In the genomic region with DNA sequence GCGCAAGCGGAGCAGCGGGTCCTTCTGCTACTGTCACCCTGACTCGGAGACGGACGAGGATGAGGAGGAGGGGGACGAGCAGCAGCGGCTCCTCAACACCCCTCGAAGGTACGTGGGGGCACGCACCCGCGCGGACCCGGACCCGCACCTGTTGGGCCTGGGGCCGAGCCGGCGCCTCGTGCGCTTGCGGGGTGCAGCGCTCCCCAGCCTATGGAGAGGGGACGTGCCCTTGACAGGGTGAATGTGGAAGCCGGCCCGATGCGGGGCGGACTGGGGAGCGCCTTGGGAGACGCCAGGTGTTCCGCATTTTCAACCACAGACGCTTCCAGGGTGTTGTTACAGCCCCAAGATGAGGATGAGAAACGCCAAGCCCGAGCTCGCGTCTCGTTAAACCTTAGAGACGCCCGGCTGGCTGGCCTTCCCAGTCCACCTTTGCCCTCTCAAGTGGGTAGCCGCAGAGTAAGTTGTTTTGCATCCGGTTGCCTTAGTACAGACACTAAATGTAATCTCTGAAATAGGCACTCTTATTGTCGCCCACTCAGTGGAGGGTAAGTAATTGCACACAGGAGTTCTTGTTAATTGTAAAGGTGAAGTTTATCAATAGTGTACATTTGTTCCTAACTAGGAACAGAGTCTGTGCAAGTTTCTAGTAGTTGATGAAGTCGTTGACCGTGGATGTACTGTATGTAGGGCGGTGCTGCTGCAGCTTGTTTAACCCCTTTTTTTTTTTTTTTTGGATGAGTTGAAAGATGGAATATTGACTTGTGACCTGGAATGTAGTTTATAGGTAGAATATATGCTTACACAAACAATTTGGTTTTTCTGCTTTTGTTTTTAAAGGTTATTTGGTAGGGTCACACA, we compare ENCODE assay signal across 8 cellular contexts. TPM values are rescaled to one million over a fixed set of nuclear protein-coding genes. Genes with fewer than 3 reads are reported as not detected.
DNase-seq lines count a peak whose midpoint lies in the region; ATAC-seq and TF ChIP-seq lines count a peak whose summit lies in the region.

No MANE protein-coding gene starts in this region.

- H2AFZ ChIP-seq in HCT116 (ENCODE audit: low read depth, low read length, poor library complexity, severe bottlenecking) (no peak overlapping the region), MM.1S (ENCODE audit: low read length) (peak overlapping the region; percentile 95)

- no peak for TF ChIP-seq CTCF in HCT116 (IDR thresholded peaks at IDR 0.05 in 2 of 3, conservative IDR thresholded peaks at IDR 0.05 in 1 of 3; ENCODE audit: borderline replicate concordance in 1 of 3, insufficient read depth in 1 of 3, low read depth in 2 of 3, low read length in 2 of 3)
- TF ChIP-seq CTCF in MM.1S (IDR thresholded peaks at IDR 0.05; ENCODE audit: low read length) = no peak

- H4K20me1 ChIP-seq in HCT116 (ENCODE audit: insufficient read depth) = no peaks in the 10 kb centered on the region
- no peaks in the 10 kb centered on the region for H4K20me1 ChIP-seq in MM.1S (ENCODE audit: insufficient read depth, low read length)

- H3K9me2 ChIP-seq in HCT116 (ENCODE audit: insufficient read depth) (no peaks in the 10 kb centered on the region), MM.1S (replicated peaks; ENCODE audit: insufficient read depth, low read length) (no peaks in the 10 kb centered on the region)

- no peak for TF ChIP-seq RAD21 in HCT116 (IDR thresholded peaks at IDR 0.05; ENCODE audit: low read depth)

- H3K4me3 ChIP-seq in GM08714 (ENCODE audit: low read length) (peak overlapping the region; percentile 95), HCT116 (replicated peaks in 1 of 2; ENCODE audit: low read depth in 1 of 2, low read length in 2 of 2) (peak overlapping the region; percentile 80 to 86), MM.1S (ENCODE audit: low read length) (peak overlapping the region; percentile 93)

- RAD21 ChIA-PET in HCT116 (lab: Charles Lee; ENCODE audit: low non-redundant PET in 1 of 2, low total read pairs in 2 of 2, uncharacterized antibody in 2 of 2, unreplicated experiment in 2 of 2) = no interaction called here

- CTCF ChIA-PET in HCT116 (lab: Charles Lee) = interaction anchor here (1.0 kb wide), 1 partner anchor 106 kb away, joined by 4 read pairs; no protein-coding TSS in a partner anchor

- H3K9ac ChIP-seq in HCT116 (ENCODE audit: low read length) (peak overlapping the region; percentile 64), MM.1S (ENCODE audit: low read length) (peak overlapping the region; percentile 72)

- no peak for DNase-seq in HCT116 (ENCODE audit: low read depth, low spot score)
- peak; percentile 41 for DNase-seq in MM.1S
- DNase-seq in activated CD4-positive, alpha-beta T cell treated with anti-CD3 and anti-CD28 coated beads for 4 hours = peak; percentile 17 to 33
- peak; percentile 60 for DNase-seq in ecto neural progenitor cell (ENCODE audit: low spot score)
- DNase-seq in medulla oblongata (ENCODE audit: extremely low spot score) = peak; percentile 13
- DNase-seq in stimulated activated CD8-positive, alpha-beta memory T cell treated with anti-CD3 and anti-CD28 coated beads, Interleukin-2, amount 100 ng/mL, for 1 hour (ENCODE audit: low read depth in 2 of 2) = peak; percentile 5 to 10
- no peak for DNase-seq in NCI-H1694 (lab: John Stamatoyannopoulos, UW)

- ATAC-seq in HCT116 = peak; percentile 18

- H3K27me3 ChIP-seq in HCT116 (ENCODE audit: insufficient read depth, low read length) (no peaks in the 10 kb centered on the region), MM.1S (replicated peaks; ENCODE audit: insufficient read depth, low read length) (no peaks in the 10 kb centered on the region)

- no peak for TF ChIP-seq POLR2A in HCT116 (IDR thresholded peaks at IDR 0.05; ENCODE audit: borderline replicate concordance, extremely low read depth, insufficient read depth, insufficient read length)

- no peaks in the 10 kb centered on the region for H3K9me3 ChIP-seq in HCT116 (ENCODE audit: control insufficient read depth in 1 of 2, insufficient read depth in 1 of 2, low read depth in 1 of 2, low read length in 2 of 2)
- no peaks in the 10 kb centered on the region for H3K9me3 ChIP-seq in MM.1S (replicated peaks; ENCODE audit: insufficient read depth, low read length)

- H3K27ac ChIP-seq in HCT116 (ENCODE audit: low read depth, low read length) (peak overlapping the region; percentile 73), MM.1S (ENCODE audit: low read length) (peak overlapping the region; percentile 21; the same call in 1 of the 2 replicates)

- H3F3A ChIP-seq in MM.1S (ENCODE audit: insufficient read depth, low read length) = peaks cover 5% of the 10 kb centered on the region

- POLR2A ChIA-PET in HCT116 (lab: Charles Lee) = no interaction called here

- peak overlapping the region; percentile 78 for H3K4me2 ChIP-seq in HCT116 (ENCODE audit: low read length)
- H3K4me2 ChIP-seq in MM.1S (ENCODE audit: low read depth, low read length) = peak overlapping the region; percentile 80

- H3K79me2 ChIP-seq in HCT116 (ENCODE audit: insufficient read depth, low read length) = peaks cover 49% of the 10 kb centered on the region
- peaks cover 57% of the 10 kb centered on the region for H3K79me2 ChIP-seq in MM.1S (ENCODE audit: low read length)

- intact Hi-C loops in HCT116 (cut with micrococcal nuclease) = no loop called here

- H3K36me3 ChIP-seq in HCT116 (ENCODE audit: control insufficient read depth in 1 of 2, insufficient read depth in 2 of 2, low read length in 2 of 2) = peaks cover 0 to 3% of the 10 kb centered on the region in 2 experiments; a peak in 1 of 4 replicates
- H3K36me3 ChIP-seq in MM.1S (replicated peaks; ENCODE audit: insufficient read depth, low read length) = 0 out of 2 replicates have a peak, but pooled peaks cover 5% of the 10 kb centered on the region

- BruUV-seq in HCT116 (replicated peaks; lab: Mats Ljungman, UMichigan) = no TSS peak

- H3K4me1 ChIP-seq in HCT116 (ENCODE audit: control insufficient read depth in 1 of 2, insufficient read depth in 2 of 2, low read length in 2 of 2) (peaks cover 10 to 16% of the 10 kb centered on the region in 2 experiments; a peak in 3 of 4 replicates), MM.1S (ENCODE audit: low read length) (peaks cover 4% of the 10 kb centered on the region; the same call in 1 of the 2 replicates)

TF ChIP-seq in HCT116, 20 proteins besides CTCF, POLR2A, EP300 and RAD21 (continues in another document):
- TF ChIP-seq SP1 (IDR thresholded peaks at IDR 0.05; ENCODE audit: low read depth) (no peak), EGR1 (IDR thresholded peaks at IDR 0.05; ENCODE audit: low read depth) (no peak), EZH2 (IDR thresholded peaks at IDR 0.05) (no peak), EZH2phosphoT487 (IDR thresholded peaks at IDR 0.05; ENCODE audit: borderline replicate concordance) (no peak), TCF7L2 (IDR thresholded peaks at IDR 0.05; ENCODE audit: borderline replicate concordance, extremely low read depth, insufficient read depth, insufficient read length) (no peak), CEBPB (IDR thresholded peaks at IDR 0.05; ENCODE audit: low read depth) (no peak), SIN3A (IDR thresholded peaks at IDR 0.05; ENCODE audit: low read depth) (no peak), ZFX (IDR thresholded peaks at IDR 0.05) (no peak; the same call in 1 of the 2 replicates), POLR2AphosphoS5 (IDR thresholded peaks at IDR 0.05; ENCODE audit: low read depth, low read length) (no peak)
- TF ChIP-seq, protein P1, sequence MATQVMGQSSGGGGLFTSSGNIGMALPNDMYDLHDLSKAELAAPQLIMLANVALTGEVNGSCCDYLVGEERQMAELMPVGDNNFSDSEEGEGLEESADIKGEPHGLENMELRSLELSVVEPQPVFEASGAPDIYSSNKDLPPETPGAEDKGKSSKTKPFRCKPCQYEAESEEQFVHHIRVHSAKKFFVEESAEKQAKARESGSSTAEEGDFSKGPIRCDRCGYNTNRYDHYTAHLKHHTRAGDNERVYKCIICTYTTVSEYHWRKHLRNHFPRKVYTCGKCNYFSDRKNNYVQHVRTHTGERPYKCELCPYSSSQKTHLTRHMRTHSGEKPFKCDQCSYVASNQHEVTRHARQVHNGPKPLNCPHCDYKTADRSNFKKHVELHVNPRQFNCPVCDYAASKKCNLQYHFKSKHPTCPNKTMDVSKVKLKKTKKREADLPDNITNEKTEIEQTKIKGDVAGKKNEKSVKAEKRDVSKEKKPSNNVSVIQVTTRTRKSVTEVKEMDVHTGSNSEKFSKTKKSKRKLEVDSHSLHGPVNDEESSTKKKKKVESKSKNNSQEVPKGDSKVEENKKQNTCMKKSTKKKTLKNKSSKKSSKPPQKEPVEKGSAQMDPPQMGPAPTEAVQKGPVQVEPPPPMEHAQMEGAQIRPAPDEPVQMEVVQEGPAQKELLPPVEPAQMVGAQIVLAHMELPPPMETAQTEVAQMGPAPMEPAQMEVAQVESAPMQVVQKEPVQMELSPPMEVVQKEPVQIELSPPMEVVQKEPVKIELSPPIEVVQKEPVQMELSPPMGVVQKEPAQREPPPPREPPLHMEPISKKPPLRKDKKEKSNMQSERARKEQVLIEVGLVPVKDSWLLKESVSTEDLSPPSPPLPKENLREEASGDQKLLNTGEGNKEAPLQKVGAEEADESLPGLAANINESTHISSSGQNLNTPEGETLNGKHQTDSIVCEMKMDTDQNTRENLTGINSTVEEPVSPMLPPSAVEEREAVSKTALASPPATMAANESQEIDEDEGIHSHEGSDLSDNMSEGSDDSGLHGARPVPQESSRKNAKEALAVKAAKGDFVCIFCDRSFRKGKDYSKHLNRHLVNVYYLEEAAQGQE (IDR thresholded peaks at IDR 0.05; ENCODE audit: low read depth) = no peak
- TF ChIP-seq, protein P2, sequence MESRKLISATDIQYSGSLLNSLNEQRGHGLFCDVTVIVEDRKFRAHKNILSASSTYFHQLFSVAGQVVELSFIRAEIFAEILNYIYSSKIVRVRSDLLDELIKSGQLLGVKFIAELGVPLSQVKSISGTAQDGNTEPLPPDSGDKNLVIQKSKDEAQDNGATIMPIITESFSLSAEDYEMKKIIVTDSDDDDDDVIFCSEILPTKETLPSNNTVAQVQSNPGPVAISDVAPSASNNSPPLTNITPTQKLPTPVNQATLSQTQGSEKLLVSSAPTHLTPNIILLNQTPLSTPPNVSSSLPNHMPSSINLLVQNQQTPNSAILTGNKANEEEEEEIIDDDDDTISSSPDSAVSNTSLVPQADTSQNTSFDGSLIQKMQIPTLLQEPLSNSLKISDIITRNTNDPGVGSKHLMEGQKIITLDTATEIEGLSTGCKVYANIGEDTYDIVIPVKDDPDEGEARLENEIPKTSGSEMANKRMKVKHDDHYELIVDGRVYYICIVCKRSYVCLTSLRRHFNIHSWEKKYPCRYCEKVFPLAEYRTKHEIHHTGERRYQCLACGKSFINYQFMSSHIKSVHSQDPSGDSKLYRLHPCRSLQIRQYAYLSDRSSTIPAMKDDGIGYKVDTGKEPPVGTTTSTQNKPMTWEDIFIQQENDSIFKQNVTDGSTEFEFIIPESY (IDR thresholded peaks at IDR 0.05; ENCODE audit: extremely low read depth, insufficient replicate concordance, low read length) = no peak
- TF ChIP-seq, protein P3, sequence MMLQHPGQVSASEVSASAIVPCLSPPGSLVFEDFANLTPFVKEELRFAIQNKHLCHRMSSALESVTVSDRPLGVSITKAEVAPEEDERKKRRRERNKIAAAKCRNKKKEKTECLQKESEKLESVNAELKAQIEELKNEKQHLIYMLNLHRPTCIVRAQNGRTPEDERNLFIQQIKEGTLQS (IDR thresholded peaks at IDR 0.05) = no peak

RNA-seq across cellular contexts. Expression of a gene that starts 0.8 kb away (rescaled TPM):
- total RNA-seq in HCT116 (2021; ENCODE audit: unreplicated experiment) = 16.7 TPM
- polyA plus RNA-seq in HCT116 (2012) = 5.1 and 6.9 TPM in 2 replicates

Comparison
In these comparisons a context has a peak if more than half of its experiments do, and no peak if none do; other contexts are left out.
1. DNase-seq: peak in MM.1S (single experiment), activated CD4-positive, alpha-beta T cell treated with anti-CD3 and anti-CD28 coated beads for 4 hours (2 of 2), ecto neural progenitor cell (single experiment), medulla oblongata (single experiment) and stimulated activated CD8-positive, alpha-beta memory T cell treated with anti-CD3 and anti-CD28 coated beads, Interleukin-2, amount 100 ng/mL, for 1 hour (2 of 2); none in HCT116 (single experiment) and NCI-H1694 (single experiment).
2. Peak in every context shown above with its lines, with median percentiles within 50 percentile points of each other: H3K4me3 ChIP-seq.